In genomic region chr3:43105597-43106292, GRCh38 we compare ENCODE assay signal across 7 cellular contexts. TPM values are rescaled to one million over a fixed set of nuclear protein-coding genes. Genes with fewer than 3 reads are reported as not detected.
DNase-seq lines count a peak whose midpoint lies in the region; ATAC-seq, FAIRE-seq and TF ChIP-seq lines count a peak whose summit lies in the region.

Gene POMGNT2, minus strand, starts transcription at chr3:43106079. Its CDS starts 24,648 bp downstream, at chr3:43081431.

- peaks cover 14% of the 10 kb centered on the region for H3K4me1 Mint-ChIP-seq in activated B cell treated with CpG ODN at 0.5 μM for 24 hours

- no peaks in the 10 kb centered on the region for H3K9me3 Mint-ChIP-seq in activated B cell treated with CpG ODN at 0.5 μM for 24 hours

- H3K27me3 ChIP-seq in bronchial epithelial cell (ENCODE audit: control insufficient read depth, insufficient read depth, low read length) (no peaks in the 10 kb centered on the region), iPS-20b (ENCODE audit: insufficient read depth, low read length) (peaks cover 24% of the 10 kb centered on the region), skeletal muscle tissue (ENCODE audit: control insufficient read depth in 3 of 3, insufficient read depth in 3 of 3, low read length in 3 of 3) (no peaks in the 10 kb centered on the region)

- H3K36me3 Mint-ChIP-seq in activated B cell treated with CpG ODN at 0.5 μM for 24 hours (ENCODE audit: low read depth) = no peaks in the 10 kb centered on the region

- intact Hi-C loops in activated B cell treated with CpG ODN at 0.5 μM for 24 hours (cut with micrococcal nuclease) = loop anchor here (1.0 to 10.0 kb wide), 4 partner anchors 181 to 1232 kb away; partner anchors contain the start of genes ACKR2, ANO10, HIGD1A and SNRK

- no peak for TF ChIP-seq POLR2A in GM18505 (IDR thresholded peaks at IDR 0.05; ENCODE audit: borderline replicate concordance, extremely low read depth, insufficient read depth, insufficient read length)

- POLR2A ChIA-PET in activated B cell treated with CpG ODN at 0.5 μM for 24 hours (lab: Charles Lee) = interaction anchor here (0.6 kb wide), 1 partner anchor 1937 kb away, joined by 3 read pairs; no protein-coding TSS in a partner anchor

- H3K9me3 ChIP-seq in iPS-20b (ENCODE audit: insufficient read depth, low read depth, low read length) = no peaks in the 10 kb centered on the region
- H3K9me3 ChIP-seq in skeletal muscle tissue (ENCODE audit: control insufficient read depth in 3 of 3, low read length in 3 of 3) = no peaks in the 10 kb centered on the region

- peak within 1 kb of the TSS; percentile 79 for H3K4me3 Mint-ChIP-seq in activated B cell treated with CpG ODN at 0.5 μM for 24 hours

- no peak for TF ChIP-seq CTCF in activated B cell treated with CpG ODN at 0.5 μM for 24 hours (IDR thresholded peaks at IDR 0.05)
- no peak for TF ChIP-seq CTCF in bronchial epithelial cell (IDR thresholded peaks at IDR 0.05; ENCODE audit: insufficient read depth, low read length, severe bottlenecking)

- H3K27ac ChIP-seq in iPS-20b (ENCODE audit: low read length) (no peak within 1 kb of the TSS), skeletal muscle tissue (ENCODE audit: low read depth, low read length) (no peak within 1 kb of the TSS)

- DNase-seq in NCI-H2196 (lab: John Stamatoyannopoulos, UW; ENCODE audit: unreplicated experiment) = peak; percentile 74
- peak; percentile 80 for DNase-seq in activated B cell treated with CpG ODN at 0.5 μM for 24 hours
- DNase-seq in bronchial epithelial cell (ENCODE audit: low read depth) = peak; percentile 77

- no peaks in the 10 kb centered on the region for H3K4me1 ChIP-seq in iPS-20b (ENCODE audit: insufficient read depth, low read length)
- peaks cover 11 to 13% (median 13%) of the 10 kb centered on the region in 3 donors for H3K4me1 ChIP-seq in skeletal muscle tissue (ENCODE audit: control insufficient read depth in 3 of 3, insufficient read depth in 3 of 3, low read length in 3 of 3)

- H3K27ac Mint-ChIP-seq in activated B cell treated with CpG ODN at 0.5 μM for 24 hours = no peak within 1 kb of the TSS

- peak within 1 kb of the TSS; percentile 57 for H3K4me3 ChIP-seq in bronchial epithelial cell (ENCODE audit: low read depth, low read length)
- peak within 1 kb of the TSS; percentile 60 for H3K4me3 ChIP-seq in iPS-20b (ENCODE audit: low read length)
- H3K4me3 ChIP-seq in skeletal muscle tissue (ENCODE audit: low read length in 3 of 3) = peak within 1 kb of the TSS; percentile 78 to 82 (median 79)

- no peak for FAIRE-seq in bronchial epithelial cell (lab: Jason Lieb, UNC)

- H3K9ac ChIP-seq in iPS-20b (ENCODE audit: low read depth, low read length) (peak within 1 kb of the TSS; percentile 66; the same call in 1 of the 2 replicates), skeletal muscle tissue (ENCODE audit: low read depth in 1 of 3, low read length in 3 of 3) (peak within 1 kb of the TSS; percentile 63 to 83 (median 78))

- CTCF ChIA-PET in activated B cell treated with CpG ODN at 0.5 μM for 24 hours (lab: Charles Lee) = no interaction called here

- ATAC-seq in GM18505 (IDR thresholded peaks at IDR 0.05; ENCODE audit: unreplicated experiment) (peak; percentile 88), HG03045 (IDR thresholded peaks at IDR 0.05; ENCODE audit: unreplicated experiment) (peak; percentile 88), activated B cell treated with CpG ODN at 0.5 μM for 24 hours (ENCODE audit: low read depth) (peak; percentile 98)

- H3K27me3 Mint-ChIP-seq in activated B cell treated with CpG ODN at 0.5 μM for 24 hours = no peaks in the 10 kb centered on the region

- H3K36me3 ChIP-seq in bronchial epithelial cell (ENCODE audit: control insufficient read depth, insufficient read depth, low read length) (no peaks in the 10 kb centered on the region), iPS-20b (ENCODE audit: insufficient read depth, low read depth, low read length) (no peaks in the 10 kb centered on the region), skeletal muscle tissue (ENCODE audit: control insufficient read depth in 3 of 3, insufficient read depth in 3 of 3, low read length in 3 of 3) (no peaks in the 10 kb centered on the region)

RNA-seq across cellular contexts. Expression of gene POMGNT2, which starts in this region (rescaled TPM):
- total RNA-seq in activated B cell treated with CpG ODN at 0.5 μM for 24 hours (2.6 and 2.7 TPM in 2 replicates), bronchial epithelial cell (8.2 TPM in 2 replicates), skeletal muscle tissue (13.0 TPM)
